13 cellular contexts compared by ENCODE assay signal in genomic region chr2:44107974-44108373, GRCh38.
"Had no signal": no experiment of that assay in that cellular context is flagged by ENCODE, and none has a peak within 500 bp of the region (broad histone marks: within the 10 kb centered on the region; RNA-seq: fewer than 3 reads in every experiment).

No MANE protein-coding gene starts in this region.

- H3K9me3 ChIP-seq: colonic mucosa, gastrocnemius medialis, left lung, upper lobe of right lung had no signal

- H3K4me1 ChIP-seq: left lung, upper lobe of right lung had no signal

- H3K27ac ChIP-seq: colonic mucosa, gastrocnemius medialis, left lung, upper lobe of right lung had no signal

- H3K27me3 ChIP-seq: colonic mucosa, gastrocnemius medialis, upper lobe of right lung had no signal

- H3K36me3 ChIP-seq: colonic mucosa, gastrocnemius medialis, left lung, upper lobe of right lung had no signal

- ATAC-seq: gastrocnemius medialis; left lung; natural killer cell treated with Interleukin-12 subunit alpha and Interleukin-12 subunit beta and Interleukin-15 and Interleukin-18, amount 100 ng/mL, for 72 hours; right cardiac atrium; stimulated activated naive B cell treated with anti-CD40 and anti-IgM and Interleukin-4, amounts not matched to agents 10 μg/mL and 1 μg/mL and 100 μg/mL, for 72 hours; upper lobe of right lung had no signal

- H3K4me3 ChIP-seq: colonic mucosa, gastrocnemius medialis, left lung, upper lobe of right lung had no signal

- DNase-seq: activated B cell treated with CpG ODN at 0.5 μM for 24 hours; activated CD4-positive, alpha-beta T cell treated with anti-CD3 and anti-CD28 coated beads, Interleukin-2, amount 10 ng/mL, durations not matched to agents 24 days and 14 days; activated CD8-positive, alpha-beta memory T cell treated with anti-CD3 and anti-CD28 coated beads for 24 hours; activated naive CD4-positive, alpha-beta T cell treated with anti-CD3 and anti-CD28 coated beads, Interleukin-2, amount 10 ng/mL, durations not matched to agents 7 days and 5 days; caudate nucleus; colonic mucosa; gastrocnemius medialis; left lung; occipital lobe; right cardiac atrium; stimulated activated naive B cell treated with anti-CD40 and anti-IgM and Interleukin-4, amounts not matched to agents 10 μg/mL and 1 μg/mL and 100 μg/mL, for 72 hours; upper lobe of right lung had no signal
